In genomic region chr13:48506092-48506701, GRCh38 we compare ENCODE assay signal across 8 cellular contexts. TPM values are rescaled to one million over a fixed set of nuclear protein-coding genes. Genes with fewer than 3 reads are reported as not detected.
A peak's percentile ranks its signal among the peaks of the same experiment; 100 is the strongest.
DNase-seq lines count a peak whose midpoint lies in the region; ATAC-seq and TF ChIP-seq lines count a peak whose summit lies in the region.

No MANE protein-coding gene starts in this region.

- no peaks in the 10 kb centered on the region for H3K9me2 ChIP-seq in MM.1S (replicated peaks; ENCODE audit: insufficient read depth, low read length)

- H2AFZ ChIP-seq in MM.1S (ENCODE audit: low read length) = no peak overlapping the region

- ATAC-seq in GM21515 (IDR thresholded peaks at IDR 0.05; ENCODE audit: unreplicated experiment) (peak; percentile 22), Right ventricle myocardium superior (ENCODE audit: poor library complexity) (peak; percentile 46)

- no peak overlapping the region for H3K9ac ChIP-seq in MM.1S (ENCODE audit: low read length)

- H3K27ac ChIP-seq in MM.1S (ENCODE audit: low read length) = peak overlapping the region; percentile 67; the same call in 1 of the 2 replicates
- H3K27ac ChIP-seq in thyroid gland = peak overlapping the region; percentile 20 to 41 (median 25)

- no peaks in the 10 kb centered on the region for H4K20me1 ChIP-seq in MM.1S (ENCODE audit: insufficient read depth, low read length)

- TF ChIP-seq POLR2A in thyroid gland (IDR thresholded peaks at IDR 0.05) = no peak

- DNase-seq in BE2C (peak; percentile 26), MM.1S (no peak), Right ventricle myocardium superior (peak; percentile 49), thyroid gland (no peak), HK-2 (ENCODE audit: unreplicated experiment) (no peak), AML-193 (lab: John Stamatoyannopoulos, UW) (no peak), NCI-H2029 (lab: John Stamatoyannopoulos, UW) (no peak)

- intact Hi-C loops in Right ventricle myocardium superior (cut with DNase I) = no loop called here
- intact Hi-C loops in thyroid gland (cut with DNase I) = no loop called here

- peaks cover 12% of the 10 kb centered on the region; the same call in 1 of the 2 replicates for H3F3A ChIP-seq in MM.1S (ENCODE audit: insufficient read depth, low read length)

- H3K4me1 ChIP-seq in BE2C (no peaks in the 10 kb centered on the region; the same call in 1 of the 2 replicates), MM.1S (ENCODE audit: low read length) (peaks cover 26% of the 10 kb centered on the region), thyroid gland (no peaks in the 10 kb centered on the region)

- WGBS in thyroid gland, 2 donors = 83 to 84% methylated on average over 14 of the region's 14 CpGs

- no peaks in the 10 kb centered on the region for H3K27me3 ChIP-seq in BE2C
- no peaks in the 10 kb centered on the region for H3K27me3 ChIP-seq in MM.1S (replicated peaks; ENCODE audit: insufficient read depth, low read length)
- H3K27me3 ChIP-seq in thyroid gland = no peaks in the 10 kb centered on the region

- no peaks in the 10 kb centered on the region for H3K36me3 ChIP-seq in BE2C
- H3K36me3 ChIP-seq in MM.1S (replicated peaks; ENCODE audit: insufficient read depth, low read length) = no peaks in the 10 kb centered on the region
- no peaks in the 10 kb centered on the region for H3K36me3 ChIP-seq in thyroid gland

- H3K4me3 ChIP-seq in BE2C (ENCODE audit: low read depth, low read length) (no peak overlapping the region), MM.1S (ENCODE audit: low read length) (no peak overlapping the region), thyroid gland (replicated peaks in 1 of 3) (no peak overlapping the region)

- H3K4me2 ChIP-seq in MM.1S (ENCODE audit: low read depth, low read length) = peak overlapping the region; percentile 50; the same call in 1 of the 2 replicates

- H3K9me3 ChIP-seq in BE2C (no peaks in the 10 kb centered on the region), MM.1S (replicated peaks; ENCODE audit: insufficient read depth, low read length) (no peaks in the 10 kb centered on the region), thyroid gland (no peaks in the 10 kb centered on the region)

- TF ChIP-seq CTCF in BE2C (IDR thresholded peaks at IDR 0.05; ENCODE audit: low read depth, low read length) (no peak), MM.1S (IDR thresholded peaks at IDR 0.05; ENCODE audit: low read length) (no peak), thyroid gland (IDR thresholded peaks at IDR 0.05) (no peak)

- no peaks in the 10 kb centered on the region for H3K79me2 ChIP-seq in MM.1S (ENCODE audit: low read length)

RNA-seq across cellular contexts. Expression of gene RCBTB2, which starts 26.7 kb away (rescaled TPM):
- polyA plus RNA-seq in BE2C (2012; ENCODE audit: insufficient read depth, insufficient read length, low read depth) = 9.2 TPM
- total RNA-seq in Right ventricle myocardium superior = 16.6 TPM
- total RNA-seq in thyroid gland = 10 to 100 TPM; 29.1 to 49.6 (median 34.9) TPM

Comparison
In these comparisons a context has a peak if more than half of its experiments do, and no peak if none do; other contexts are left out.
1. DNase-seq: peak in BE2C (single experiment) and Right ventricle myocardium superior (single experiment); none in MM.1S (single experiment), thyroid gland (0 of 2), HK-2 (single experiment), AML-193 (0 of 2) and NCI-H2029 (single experiment).